Comparison of ENCODE assay signal across 1 cellular context in genomic region chr4:185229021-185229818, GRCh38.
TF ChIP-seq lines count a peak whose summit lies in the region.

No MANE protein-coding gene starts in this region.

TF ChIP-seq in IMR-90, 13 proteins besides CTCF, POLR2A, EP300 and RAD21:
- TF ChIP-seq FOS (IDR thresholded peaks at IDR 0.05; ENCODE audit: low read depth, low read length) (no peak), ELK1 (IDR thresholded peaks at IDR 0.05; ENCODE audit: borderline replicate concordance, low read depth, low read length) (no peak), BHLHE40 (IDR thresholded peaks at IDR 0.05; ENCODE audit: low read depth, low read length) (no peak), MAFK (IDR thresholded peaks at IDR 0.05; ENCODE audit: low read depth, low read length) (no peak), CHD1 (IDR thresholded peaks at IDR 0.05; ENCODE audit: low read depth, low read length) (no peak)
